31 cellular contexts compared by ENCODE assay signal in the genomic region with DNA sequence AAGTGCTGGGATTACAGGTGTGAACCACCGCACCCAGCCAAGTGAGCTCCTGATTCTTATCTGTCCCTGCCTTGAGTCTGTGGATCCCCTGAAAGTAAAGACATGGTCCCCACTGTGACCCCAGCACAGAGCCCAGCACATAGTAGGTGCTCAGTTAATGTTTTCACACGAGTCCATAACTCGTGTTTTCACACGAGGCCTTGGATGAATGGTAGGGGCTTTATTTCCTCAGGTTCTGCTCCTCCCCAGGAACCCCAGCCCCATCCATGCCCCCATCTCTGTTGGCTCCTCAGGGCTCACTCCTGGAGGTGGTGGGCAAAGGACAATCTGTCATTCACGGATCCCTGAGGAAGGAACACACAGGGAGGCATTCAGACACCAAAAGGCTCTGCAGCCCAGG. TPM values are rescaled to one million over a fixed set of nuclear protein-coding genes. Genes with fewer than 3 reads are reported as not detected.
"Had no signal": no experiment of that assay in that cellular context is flagged by ENCODE, and none has a peak within 500 bp of the region (broad histone marks: within the 10 kb centered on the region; RNA-seq: fewer than 3 reads in every experiment).

No MANE protein-coding gene starts in this region.

- H3K36me3 ChIP-seq: ascending aorta, cardiac muscle cell, Peyer's patch, SJSA1 had no signal

- H3K4me2 ChIP-seq: SK-N-SH had no signal

- ATAC-seq: activated CD8-positive, alpha-beta T cell treated with anti-CD3 and anti-CD28 coated beads for 36 hours; activated T-cell treated with anti-CD3 and anti-CD28 coated beads, Interleukin-2, amount 50 U/mL, for 72 hours; activated T-helper 17 cell treated with anti-CD3 and anti-CD28 coated beads, Interleukin-2, amount 50 U/mL, for 72 hours; PC-3 had no signal

- H3K4me1 ChIP-seq: ascending aorta, SJSA1 had no signal

- H3K9me3 ChIP-seq: ascending aorta, Peyer's patch, SJSA1, SK-N-SH had no signal

- DNase-seq: activated CD4-positive, alpha-beta T cell treated with anti-CD3 and anti-CD28 coated beads, Interleukin-2, amount 10 ng/mL, durations not matched to agents 24 days and 14 days; activated CD4-positive, alpha-beta T cell treated with anti-CD3 and anti-CD28 coated beads, Interleukin-2, amount 50 U/mL, for 4 hours; activated CD8-positive, alpha-beta T cell treated with anti-CD3 and anti-CD28 coated beads for 36 hours; activated effector memory CD4-positive, alpha-beta T cell treated with anti-CD3 and anti-CD28 coated beads, Interleukin-2, amount 50 U/mL, for 16 hours; activated naive CD4-positive, alpha-beta T cell; activated naive CD4-positive, alpha-beta T cell treated with anti-CD3 and anti-CD28 coated beads, Interleukin-2, amount 50 U/mL, for 16 hours; activated naive CD8-positive, alpha-beta T cell treated with anti-CD3 and anti-CD28 coated beads for 36 hours; activated T-cell treated with anti-CD3 and anti-CD28 coated beads, Interleukin-2, amount 50 U/mL, for 1 hour; activated T-cell treated with anti-CD3 and anti-CD28 coated beads, Interleukin-2, amount 50 U/mL, for 72 hours; amniotic stem cell; MM.1S; MV-4-11; NCI-H1092; NCI-H1436 treated with DMSO at 0.1 percent for 48 hours; NCI-H1694 treated with DMSO at 0.1 percent for 48 hours; NCI-H2029; NCI-H510A; NCI-H526; NCI-H748 treated with DMSO at 0.1 percent for 48 hours; NK-92 treated with Interleukin-12 subunit alpha and Interleukin-12 subunit beta, amount 100 ng/mL, for 24 hours; PC-3; Peyer's patch; RPMI8226; SHP77 treated with DMSO at 0.1 percent for 48 hours; SK-N-SH had no signal

- H3K4me3 ChIP-seq: ascending aorta, cardiac muscle cell, Peyer's patch, SJSA1 had no signal

- H3K9ac ChIP-seq: SK-N-SH had no signal

- FAIRE-seq: TTC549 had no signal

- H3K27ac ChIP-seq: ascending aorta, cardiac muscle cell, Peyer's patch, SJSA1 had no signal

- H3K27me3 ChIP-seq: ascending aorta, Peyer's patch had no signal

RNA-seq across cellular contexts. Expression of a gene that starts 23.6 kb away (rescaled TPM):
- total RNA-seq: activated CD8-positive, alpha-beta memory T cell treated with anti-CD3 and anti-CD28 coated beads for 36 hours; activated naive CD8-positive, alpha-beta T cell treated with anti-CD3 and anti-CD28 coated beads for 36 hours; ascending aorta; SJSA1 had no signal
